In genomic region chr7:74094224-74095095, GRCh38 we compare ENCODE assay signal across 1 cellular context.
TF ChIP-seq lines count a peak whose summit lies in the region.

No MANE protein-coding gene starts in this region.

TF ChIP-seq in K562, 482 proteins besides CTCF, POLR2A, EP300 and RAD21 (continued from another document):
- TF ChIP-seq TRIM25 (IDR thresholded peaks at IDR 0.05; ENCODE audit: borderline replicate concordance) (no peak), BRF2 (IDR thresholded peaks at IDR 0.05; ENCODE audit: borderline replicate concordance, insufficient read depth, insufficient read length) (no peak), GTF2F1 (IDR thresholded peaks at IDR 0.05; ENCODE audit: low read depth, low read length) (no peak), MAFF (IDR thresholded peaks at IDR 0.05; ENCODE audit: low read length) (no peak), GATAD2A (IDR thresholded peaks at IDR 0.05) (no peak), BACH1 (tag; IDR thresholded peaks at IDR 0.05) (no peak), NCOR1 (IDR thresholded peaks at IDR 0.05) (no peak), ZFP30 (CRISPR knock-in tag; IDR thresholded peaks at IDR 0.05; ENCODE audit: borderline replicate concordance) (no peak), SMAD2 (IDR thresholded peaks at IDR 0.05; ENCODE audit: low read depth, low read length) (no peak), PCBP2 (IDR thresholded peaks at IDR 0.05; ENCODE audit: low read depth, low read length, poor library complexity, severe bottlenecking) (no peak), MITF (IDR thresholded peaks at IDR 0.05) (no peak), ASH1L (IDR thresholded peaks at IDR 0.05; ENCODE audit: borderline replicate concordance, low read depth, partially characterized antibody) (no peak), HDAC2 (IDR thresholded peaks at IDR 0.05) (no peak), PRPF4 (IDR thresholded peaks at IDR 0.05; ENCODE audit: insufficient read depth, low read depth, low read length, poor library complexity, severe bottlenecking) (no peak), PREB (CRISPR knock-in tag; IDR thresholded peaks at IDR 0.05) (no peak), MXI1 (IDR thresholded peaks at IDR 0.05; ENCODE audit: low read depth, low read length) (no peak), NFATC3 (IDR thresholded peaks at IDR 0.05) (no peak)
